In the genomic region with DNA sequence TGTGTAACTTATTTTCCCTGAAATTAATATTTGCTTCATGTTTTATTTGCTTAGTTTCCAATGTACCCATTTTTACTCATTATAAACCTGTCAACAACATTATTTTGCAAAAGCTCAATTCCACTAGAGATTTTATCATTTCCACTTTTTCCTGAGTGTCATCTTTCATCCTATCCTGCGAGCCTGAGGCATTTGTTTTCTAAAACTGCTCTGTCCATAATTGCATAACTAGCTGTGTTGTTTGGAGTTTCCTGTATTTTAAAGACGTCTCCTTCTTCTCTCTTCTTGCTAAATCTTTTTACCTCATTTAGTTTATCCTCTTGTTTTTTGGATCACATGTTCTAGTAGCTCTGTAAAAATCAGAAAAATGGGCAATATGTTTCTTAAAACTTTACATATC, we compare ENCODE assay signal across 25 cellular contexts.
DNase-seq lines count a peak whose midpoint lies in the region; ATAC-seq and TF ChIP-seq lines count a peak whose summit lies in the region.
"Had no signal": no experiment of that assay in that cellular context is flagged by ENCODE, and none has a peak within 500 bp of the region (broad histone marks: within the 10 kb centered on the region; RNA-seq: fewer than 3 reads in every experiment).

No MANE protein-coding gene starts in this region.

- no peak for ATAC-seq in GM23338
- no peak for ATAC-seq in GM19324 (IDR thresholded peaks at IDR 0.05; ENCODE audit: low FRiP score, unreplicated experiment)
- ATAC-seq: GM12878 had no signal

- no peak for DNase-seq in GM23338 (ENCODE audit: low spot score)
- DNase-seq in SK-MEL-5 (ENCODE audit: low read depth, low spot score): peak; percentile 32
- no peak for DNase-seq in endothelial cell (ENCODE audit: low spot score)
- peak; percentile 56 for DNase-seq in fibroblast of villous mesenchyme (ENCODE audit: low read depth)
- DNase-seq in NCI-H524 treated with DMSO at 0.1 percent for 48 hours (lab: John Stamatoyannopoulos, UW): no peak
- no peak for DNase-seq in activated CD4-positive, alpha-beta memory T cell treated with anti-CD3 and anti-CD28 coated beads, Interleukin-2, amount 10 ng/mL, durations not matched to agents 7 days and 5 days
- DNase-seq: 8988T; ACHN; BE2C; C1 segment of cervical spinal cord; CD4-positive, alpha-beta memory T cell; CD4-positive, CD25-positive, alpha-beta regulatory T cell; CD8-positive, alpha-beta memory T cell; COR-L47; DMS 273 treated with DMSO at 0.1 percent for 48 hours; DMS153; DMS53; DMS79; DND-41; EL; GDM1 had no signal

- H3K79me2 ChIP-seq in GM23338 (replicated peaks; ENCODE audit: insufficient read depth): no peaks in the 10 kb centered on the region

- no peak overlapping the region for H3K4me2 ChIP-seq in GM23338
- H3K4me2 ChIP-seq: BLaER1 had no signal

- H3K27ac Mint-ChIP-seq in GM23338 (0 out of 2 replicates have a peak overlapping the region, but pooled peaks have one; percentile 9), endothelial cell (ENCODE audit: unreplicated experiment) (peak overlapping the region; percentile 5)
- H3K27ac Mint-ChIP-seq in activated CD4-positive, alpha-beta memory T cell treated with anti-CD3 and anti-CD28 coated beads, Interleukin-2, amount 10 ng/mL, durations not matched to agents 7 days and 5 days: no peak overlapping the region
- H3K27ac Mint-ChIP-seq: CD14-positive monocyte; CD4-positive, CD25-positive, alpha-beta regulatory T cell; CD8-positive, alpha-beta memory T cell had no signal

- CTCF ChIA-PET in activated CD4-positive, alpha-beta memory T cell treated with anti-CD3 and anti-CD28 coated beads, Interleukin-2, amount 10 ng/mL, durations not matched to agents 7 days and 5 days (lab: Charles Lee): no interaction called here

- H3K4me1 Mint-ChIP-seq in GM23338 (peaks cover 50% of the 10 kb centered on the region), endothelial cell (ENCODE audit: unreplicated experiment) (peaks cover 36% of the 10 kb centered on the region)
- H3K4me1 Mint-ChIP-seq in activated CD4-positive, alpha-beta memory T cell treated with anti-CD3 and anti-CD28 coated beads, Interleukin-2, amount 10 ng/mL, durations not matched to agents 7 days and 5 days: no peaks in the 10 kb centered on the region
- H3K4me1 Mint-ChIP-seq: CD14-positive monocyte; CD4-positive, alpha-beta memory T cell; CD4-positive, CD25-positive, alpha-beta regulatory T cell; CD8-positive, alpha-beta memory T cell had no signal

- H3K4me3 ChIP-seq in GM23338: no peak overlapping the region
- no peak overlapping the region for H3K4me3 ChIP-seq in fibroblast of villous mesenchyme (ENCODE audit: low read depth, low read length)
- H3K4me3 ChIP-seq: BLaER1, GM12878 had no signal

- TF ChIP-seq CTCF in GM23338 (conservative IDR thresholded peaks at IDR 0.05; ENCODE audit: low read depth in 2 of 2) (no peak), endothelial cell (IDR thresholded peaks at IDR 0.05; ENCODE audit: unreplicated experiment) (no peak), fibroblast of villous mesenchyme (IDR thresholded peaks at IDR 0.05; ENCODE audit: insufficient read depth, low read depth, low read length) (no peak)

- H3K36me3 ChIP-seq in GM23338 (ENCODE audit: insufficient read depth): peaks cover 4% of the 10 kb centered on the region; the same call in 1 of the 2 replicates
- H3K36me3 ChIP-seq: BE2C, BLaER1 had no signal

- no peak overlapping the region for H2AFZ ChIP-seq in GM23338

- H3K36me3 Mint-ChIP-seq in GM23338 (ENCODE audit: low read depth) (no peaks in the 10 kb centered on the region), endothelial cell (ENCODE audit: low read depth, unreplicated experiment) (no peaks in the 10 kb centered on the region)
- no peaks in the 10 kb centered on the region for H3K36me3 Mint-ChIP-seq in activated CD4-positive, alpha-beta memory T cell treated with anti-CD3 and anti-CD28 coated beads, Interleukin-2, amount 10 ng/mL, durations not matched to agents 7 days and 5 days (ENCODE audit: low read depth)
- H3K36me3 Mint-ChIP-seq: CD14-positive monocyte; CD4-positive, alpha-beta memory T cell; CD4-positive, CD25-positive, alpha-beta regulatory T cell; CD8-positive, alpha-beta memory T cell had no signal

- no peaks in the 10 kb centered on the region for H3K9me2 ChIP-seq in GM23338 (ENCODE audit: insufficient read depth)

- in situ Hi-C loops in SK-MEL-5 (cut with HindIII; ENCODE audit: low pct_unique_long_range_greater_than_20kb, low sequenced_read_pairs): no loop called here

- H3K9me3 Mint-ChIP-seq in GM23338: no peaks in the 10 kb centered on the region
- no peaks in the 10 kb centered on the region for H3K9me3 Mint-ChIP-seq in endothelial cell (ENCODE audit: unreplicated experiment)
- peaks cover 8% of the 10 kb centered on the region for H3K9me3 Mint-ChIP-seq in activated CD4-positive, alpha-beta memory T cell treated with anti-CD3 and anti-CD28 coated beads, Interleukin-2, amount 10 ng/mL, durations not matched to agents 7 days and 5 days

- POLR2A ChIA-PET in activated CD4-positive, alpha-beta memory T cell treated with anti-CD3 and anti-CD28 coated beads, Interleukin-2, amount 10 ng/mL, durations not matched to agents 7 days and 5 days (lab: Charles Lee): no interaction called here

- peaks cover 3% of the 10 kb centered on the region for H3K27me3 Mint-ChIP-seq in GM23338 (ENCODE audit: insufficient read depth, low read depth, poor library complexity)
- H3K27me3 Mint-ChIP-seq in endothelial cell (ENCODE audit: unreplicated experiment): peaks cover 1% of the 10 kb centered on the region
- no peaks in the 10 kb centered on the region for H3K27me3 Mint-ChIP-seq in activated CD4-positive, alpha-beta memory T cell treated with anti-CD3 and anti-CD28 coated beads, Interleukin-2, amount 10 ng/mL, durations not matched to agents 7 days and 5 days
- H3K27me3 Mint-ChIP-seq: CD4-positive, alpha-beta memory T cell; CD4-positive, CD25-positive, alpha-beta regulatory T cell; CD8-positive, alpha-beta memory T cell had no signal

- H3K4me1 ChIP-seq in GM23338 (ENCODE audit: insufficient read depth): peaks cover 26% of the 10 kb centered on the region
- H3K4me1 ChIP-seq: BE2C, BLaER1 had no signal

- H4K20me1 ChIP-seq in GM23338 (replicated peaks; ENCODE audit: insufficient read depth): no peaks in the 10 kb centered on the region
- H4K20me1 ChIP-seq: BLaER1 had no signal

- H3K4me3 Mint-ChIP-seq in GM23338 (no peak overlapping the region), endothelial cell (ENCODE audit: unreplicated experiment) (no peak overlapping the region)
- H3K4me3 Mint-ChIP-seq in activated CD4-positive, alpha-beta memory T cell treated with anti-CD3 and anti-CD28 coated beads, Interleukin-2, amount 10 ng/mL, durations not matched to agents 7 days and 5 days: no peak overlapping the region
- H3K4me3 Mint-ChIP-seq: CD14-positive monocyte; CD4-positive, alpha-beta memory T cell; CD4-positive, CD25-positive, alpha-beta regulatory T cell; CD8-positive, alpha-beta memory T cell had no signal

- no peaks in the 10 kb centered on the region for H3F3A ChIP-seq in GM23338 (replicated peaks; ENCODE audit: low read depth)

- H3K27ac ChIP-seq in GM23338 (ENCODE audit: low read depth): no peak overlapping the region
- H3K27ac ChIP-seq: BLaER1 had no signal

- H3K27me3 ChIP-seq in GM23338 (ENCODE audit: insufficient read depth): no peaks in the 10 kb centered on the region
- H3K27me3 ChIP-seq: BE2C, BLaER1 had no signal

TF ChIP-seq in GM23338, 12 proteins besides CTCF, POLR2A, EP300 and RAD21 (continues in another document):
- TF ChIP-seq EZH2phosphoT487 (IDR thresholded peaks at IDR 0.05; ENCODE audit: unreplicated experiment) (no peak), ZNF331 (CRISPR knock-in tag; IDR thresholded peaks at IDR 0.05; ENCODE audit: low read depth) (no peak)

Comparison
In these comparisons a context has a peak if more than half of its experiments do, and no peak if none do; other contexts are left out.
1. DNase-seq: peak in SK-MEL-5 (single experiment) and fibroblast of villous mesenchyme (single experiment); none in GM23338 (single experiment), endothelial cell (single experiment), NCI-H524 treated with DMSO at 0.1 percent for 48 hours (single experiment) and activated CD4-positive, alpha-beta memory T cell treated with anti-CD3 and anti-CD28 coated beads, Interleukin-2, amount 10 ng/mL, durations not matched to agents 7 days and 5 days (single experiment).